26 cellular contexts compared by ENCODE assay signal in the genomic region with DNA sequence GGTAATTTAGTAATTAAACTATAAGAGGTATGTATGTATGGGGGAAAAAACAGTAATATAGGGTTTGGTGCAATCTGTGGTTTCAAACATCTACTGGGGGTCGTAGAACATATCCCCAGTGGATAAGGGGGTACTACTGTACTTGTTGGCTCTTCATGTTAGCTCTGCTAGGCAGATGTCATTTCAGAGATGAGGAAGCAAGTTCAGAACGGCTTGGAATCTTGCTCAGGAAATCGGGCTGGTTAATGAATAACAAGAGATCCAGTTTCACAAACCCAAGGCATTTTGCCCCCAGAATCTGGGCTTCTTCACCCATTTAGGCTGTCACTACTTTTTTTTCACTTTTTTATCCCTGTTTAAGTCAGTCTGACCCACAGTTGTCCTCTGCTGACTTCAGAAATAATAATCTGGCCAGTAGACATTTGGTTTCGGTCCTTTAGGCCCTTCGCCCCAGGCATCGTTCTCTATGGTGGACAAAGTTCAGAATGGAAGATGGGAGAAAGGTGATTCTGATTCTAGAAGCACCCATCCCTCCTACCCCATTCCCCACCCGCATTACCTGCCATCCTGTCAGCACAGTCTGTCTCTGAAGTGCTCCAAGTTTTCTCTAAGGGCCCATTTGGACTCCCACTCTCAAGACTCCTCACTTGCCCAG. TPM values are rescaled to one million over a fixed set of nuclear protein-coding genes. Genes with fewer than 3 reads are reported as not detected.
DNase-seq lines count a peak whose midpoint lies in the region; ATAC-seq and TF ChIP-seq lines count a peak whose summit lies in the region.
"Had no signal": no experiment of that assay in that cellular context is flagged by ENCODE, and none has a peak within 500 bp of the region (broad histone marks: within the 10 kb centered on the region; RNA-seq: fewer than 3 reads in every experiment).

No MANE protein-coding gene starts in this region.

- no peaks in the 10 kb centered on the region for H3K9me2 ChIP-seq in hepatocyte (replicated peaks; ENCODE audit: insufficient read depth)

- H3K4me3 ChIP-seq in hepatocyte, result no peak overlapping the region
- H3K4me3 ChIP-seq: esophagus muscularis mucosa, right atrium auricular region, tibial artery had no signal

- H3K79me2 ChIP-seq in hepatocyte, result peaks cover 17% of the 10 kb centered on the region

- TF ChIP-seq CTCF in hepatocyte (IDR thresholded peaks at IDR 0.05; ENCODE audit: poor library complexity) (no peak), nephron progenitor cell (IDR thresholded peaks at IDR 0.05) (no peak)

- peaks cover 56% of the 10 kb centered on the region for H3K36me3 Mint-ChIP-seq in nephron progenitor cell (ENCODE audit: low read depth)
- peaks cover 23 to 26% of the 10 kb centered on the region in 2 donors for H3K36me3 Mint-ChIP-seq in stimulated activated naive B cell treated with anti-CD40 and anti-IgM and Interleukin-4, amounts not matched to agents 10 μg/mL and 1 μg/mL and 100 μg/mL, for 72 hours

- intact Hi-C loops in head of caudate nucleus (cut with DNase I), result no loop called here

- ATAC-seq in stimulated activated naive B cell treated with anti-CD40 and anti-IgM and Interleukin-4, amounts not matched to agents 10 μg/mL and 1 μg/mL and 100 μg/mL, for 72 hours (replicated peaks), result no peak
- ATAC-seq in HG03521 (IDR thresholded peaks at IDR 0.05; ENCODE audit: unreplicated experiment), result no peak
- no peak for ATAC-seq in HG03354 (IDR thresholded peaks at IDR 0.05; ENCODE audit: poor library complexity, severe bottlenecking, unreplicated experiment)
- ATAC-seq: activated CD8-positive, alpha-beta T cell treated with anti-CD3 and anti-CD28 coated beads, Interleukin-2, amount 10 ng/mL, durations not matched to agents 7 days and 5 days; stimulated activated naive CD8-positive, alpha-beta T cell treated with anti-CD3 and anti-CD28 coated beads, Interleukin-15, Interleukin-2, amounts not matched to agents 100 U/mL and 50 U/mL, for 24 hours had no signal

- peak overlapping the region; percentile 78 for H3K27ac ChIP-seq in hepatocyte
- H3K27ac ChIP-seq: esophagus muscularis mucosa, right atrium auricular region, tibial artery had no signal

- H3K9me3 Mint-ChIP-seq in nephron progenitor cell, result no peaks in the 10 kb centered on the region
- H3K9me3 Mint-ChIP-seq in stimulated activated naive B cell treated with anti-CD40 and anti-IgM and Interleukin-4, amounts not matched to agents 10 μg/mL and 1 μg/mL and 100 μg/mL, for 72 hours, result no peaks in the 10 kb centered on the region
- H3K9me3 Mint-ChIP-seq: CD4-positive, alpha-beta T cell had no signal

- no peaks in the 10 kb centered on the region for H3K27me3 ChIP-seq in hepatocyte
- H3K27me3 ChIP-seq: esophagus muscularis mucosa, right atrium auricular region, tibial artery had no signal

- H3K4me3 Mint-ChIP-seq in nephron progenitor cell, result no peak overlapping the region
- no peak overlapping the region for H3K4me3 Mint-ChIP-seq in stimulated activated naive B cell treated with anti-CD40 and anti-IgM and Interleukin-4, amounts not matched to agents 10 μg/mL and 1 μg/mL and 100 μg/mL, for 72 hours
- H3K4me3 Mint-ChIP-seq: activated CD8-positive, alpha-beta T cell treated with anti-CD3 and anti-CD28 coated beads, Interleukin-2, amount 10 ng/mL, durations not matched to agents 7 days and 5 days; CD4-positive, alpha-beta T cell had no signal

- H3K36me3 ChIP-seq in hepatocyte (replicated peaks; ENCODE audit: insufficient read depth, low read depth), result no peaks in the 10 kb centered on the region

- no peaks in the 10 kb centered on the region for H3K9me3 ChIP-seq in hepatocyte (ENCODE audit: low read depth)
- H3K9me3 ChIP-seq: esophagus muscularis mucosa, right atrium auricular region, tibial artery had no signal

- H2AFZ ChIP-seq in hepatocyte, result no peak overlapping the region

- 63% methylated on average over 7 of the region's 7 CpGs for WGBS in hepatocyte (ENCODE audit: low lambda C conversion rate, missing lambda C conversion rate)

- H3K4me1 Mint-ChIP-seq in nephron progenitor cell, result peaks cover 45% of the 10 kb centered on the region
- peaks cover 13 to 18% of the 10 kb centered on the region in 2 donors for H3K4me1 Mint-ChIP-seq in stimulated activated naive B cell treated with anti-CD40 and anti-IgM and Interleukin-4, amounts not matched to agents 10 μg/mL and 1 μg/mL and 100 μg/mL, for 72 hours

- no peaks in the 10 kb centered on the region for H4K20me1 ChIP-seq in hepatocyte (ENCODE audit: insufficient read depth, poor library complexity, severe bottlenecking)

- peak overlapping the region; percentile 62 for H3K4me2 ChIP-seq in hepatocyte

- peak overlapping the region; percentile 40 for H3K27ac Mint-ChIP-seq in nephron progenitor cell
- peak overlapping the region; percentile 5 for H3K27ac Mint-ChIP-seq in stimulated activated naive B cell treated with anti-CD40 and anti-IgM and Interleukin-4, amounts not matched to agents 10 μg/mL and 1 μg/mL and 100 μg/mL, for 72 hours
- H3K27ac Mint-ChIP-seq: activated CD8-positive, alpha-beta T cell treated with anti-CD3 and anti-CD28 coated beads, Interleukin-2, amount 10 ng/mL, durations not matched to agents 7 days and 5 days; CD4-positive, alpha-beta T cell had no signal

- H3K27me3 Mint-ChIP-seq in nephron progenitor cell (ENCODE audit: low read depth, poor library complexity), result no peaks in the 10 kb centered on the region
- H3K27me3 Mint-ChIP-seq in stimulated activated naive B cell treated with anti-CD40 and anti-IgM and Interleukin-4, amounts not matched to agents 10 μg/mL and 1 μg/mL and 100 μg/mL, for 72 hours, result peaks cover 0 to 6% of the 10 kb centered on the region in 2 donors

- DNase-seq in HuH-7 (ENCODE audit: low spot score) (peak; percentile 46), hepatocyte (ENCODE audit: low spot score) (peak; percentile 37), nephron progenitor cell (no peak), head of caudate nucleus (no peak), HPDE6-E6E7 (ENCODE audit: extremely low spot score) (no peak)
- no peak for DNase-seq in stimulated activated naive B cell treated with anti-CD40 and anti-IgM and Interleukin-4, amounts not matched to agents 10 μg/mL and 1 μg/mL and 100 μg/mL, for 72 hours
- DNase-seq: activated CD8-positive, alpha-beta T cell treated with anti-CD3 and anti-CD28 coated beads, Interleukin-2, amount 10 ng/mL, durations not matched to agents 7 days and 5 days; activated effector memory CD4-positive, alpha-beta T cell treated with anti-CD3 and anti-CD28 coated beads, Interleukin-2, amount 50 U/mL, for 16 hours; activated T-cell treated with anti-CD3 and anti-CD28 coated beads for 4 hours; CD4-positive, alpha-beta T cell; effector CD8-positive, alpha-beta T cell; islet precursor cell; NCI-H1105 treated with DMSO at 0.1 percent for 48 hours; NCI-H2029; NCI-H69; occipital lobe; stimulated activated CD4-positive, alpha-beta T cell treated with anti-CD3 and anti-CD28 coated beads, Interleukin-4, amount 100 ng/mL, for 4 hours; stimulated activated naive CD8-positive, alpha-beta T cell treated with anti-CD3 and anti-CD28 coated beads, Interleukin-15, Interleukin-2, amounts not matched to agents 100 U/mL and 50 U/mL, for 24 hours; tibial artery had no signal

- H3K4me1 ChIP-seq in hepatocyte (ENCODE audit: insufficient read depth), result peaks cover 14% of the 10 kb centered on the region

RNA-seq across cellular contexts. Expression of gene SUOX, which starts 4.5 kb away (rescaled TPM):
- 26.9 and 30.2 TPM in 2 replicates for total RNA-seq in hepatocyte
- polyA plus RNA-seq in hepatocyte, result 19.7 and 25.6 TPM in 2 replicates

RNA-seq across cellular contexts. Expression of gene IKZF4, which starts 19.3 kb away (rescaled TPM):
- total RNA-seq in hepatocyte, result 1.6 and 6.7 TPM in 2 replicates
- 3.5 and 5.3 TPM in 2 replicates for polyA plus RNA-seq in hepatocyte

RNA-seq across cellular contexts. Expression of gene RAB5B, which starts 27.7 kb away (rescaled TPM):
- total RNA-seq in hepatocyte, result 79.1 and 93.4 TPM in 2 replicates
- polyA plus RNA-seq in hepatocyte, result 101 and 103 TPM in 2 replicates

RNA-seq across cellular contexts. Expression of gene CDK2, which starts 34.9 kb away (rescaled TPM):
- 26.6 and 31.1 TPM in 2 replicates for total RNA-seq in hepatocyte
- 23.9 and 25.8 TPM in 2 replicates for polyA plus RNA-seq in hepatocyte

RNA-seq across cellular contexts. Expression of gene PMEL, which starts 35.7 kb away (rescaled TPM):
- total RNA-seq in hepatocyte, result 8.6 and 15.3 TPM in 2 replicates
- polyA plus RNA-seq in hepatocyte, result 27.9 and 34.2 TPM in 2 replicates
- total RNA-seq: CD4-positive, alpha-beta T cell; frontal cortex; MCF 10A; occipital lobe; T-helper 1 cell treated with Interleukin-12 subunit alpha and Interleukin-12 subunit beta and Interleukin-4 antibody, amounts not matched to agents 30 ng/mL and 1 ng/mL, for 36 hours had no signal

Comparison
In these comparisons a context has a peak if more than half of its experiments do, and no peak if none do; other contexts are left out.
1. DNase-seq: peak in HuH-7 (single experiment) and hepatocyte (single experiment); none in nephron progenitor cell (single experiment), stimulated activated naive B cell treated with anti-CD40 and anti-IgM and Interleukin-4, amounts not matched to agents 10 μg/mL and 1 μg/mL and 100 μg/mL, for 72 hours (single experiment), head of caudate nucleus (0 of 42) and HPDE6-E6E7 (single experiment).